1 cellular context compared by ENCODE assay signal in genomic region chr6:156009656-156010055, GRCh38.
TF ChIP-seq lines count a peak whose summit lies in the region.

No MANE protein-coding gene starts in this region.

TF ChIP-seq in IMR-90, 13 proteins besides CTCF, POLR2A, EP300 and RAD21 (continued from another document):
- no peak for TF ChIP-seq BHLHE40 (IDR thresholded peaks at IDR 0.05; ENCODE audit: low read depth, low read length)
